ENCODE assay signal across 1 cellular context in genomic region chr13:113905942-113906341, GRCh38.
TF ChIP-seq lines count a peak whose summit lies in the region.

No MANE protein-coding gene starts in this region.

TF ChIP-seq in IMR-90, 13 proteins besides CTCF, POLR2A, EP300 and RAD21 (continued from another document):
- TF ChIP-seq BHLHE40 (IDR thresholded peaks at IDR 0.05; ENCODE audit: low read depth, low read length), result no peak
- TF ChIP-seq CEBPB (IDR thresholded peaks at IDR 0.05; ENCODE audit: low read depth, low read length), result no peak
- no peak for TF ChIP-seq RCOR1 (IDR thresholded peaks at IDR 0.05; ENCODE audit: insufficient replicate concordance, low read length)
- no peak for TF ChIP-seq NFE2L2 (IDR thresholded peaks at IDR 0.05; ENCODE audit: low read depth, low read length)
- TF ChIP-seq FOS (IDR thresholded peaks at IDR 0.05; ENCODE audit: low read depth, low read length), result no peak
- no peak for TF ChIP-seq ELK1 (IDR thresholded peaks at IDR 0.05; ENCODE audit: borderline replicate concordance, low read depth, low read length)
- no peak for TF ChIP-seq MAZ (IDR thresholded peaks at IDR 0.05; ENCODE audit: borderline replicate concordance, low read depth, low read length)
- no peak for TF ChIP-seq SMC3 (IDR thresholded peaks at IDR 0.05; ENCODE audit: low read depth, low read length)
- no peak for TF ChIP-seq CHD1 (IDR thresholded peaks at IDR 0.05; ENCODE audit: low read depth, low read length)
- TF ChIP-seq RFX5 (IDR thresholded peaks at IDR 0.05; ENCODE audit: low read depth, low read length), result no peak
